ENCODE assay signal across 13 cellular contexts in genomic region chr17:72126575-72127486, GRCh38. TPM values are rescaled to one million over a fixed set of nuclear protein-coding genes. Genes with fewer than 3 reads are reported as not detected.
DNase-seq lines count a peak whose midpoint lies in the region; ATAC-seq, FAIRE-seq and TF ChIP-seq lines count a peak whose summit lies in the region.
"Had no signal": no experiment of that assay in that cellular context is flagged by ENCODE, and none has a peak within 500 bp of the region (broad histone marks: within the 10 kb centered on the region; RNA-seq: fewer than 3 reads in every experiment).

No MANE protein-coding gene starts in this region.

- dilution Hi-C loops in keratinocyte (cut with MboI; ENCODE audit: extremely low pct_ligation_motif_present, low sequenced_read_pairs): no loop called here

- DNase-seq in NCI-H2029 treated with DMSO at 0.1 percent for 48 hours (lab: John Stamatoyannopoulos, UW) (peak; percentile 40), NCI-H2029 (lab: John Stamatoyannopoulos, UW) (no peak), astrocyte of the spinal cord (ENCODE audit: low read depth, low spot score) (peak; percentile 71), keratinocyte (ENCODE audit: low read depth, low spot score) (peak; percentile 61), type B pancreatic cell (ENCODE audit: extremely low spot score, unreplicated experiment) (no peak), ureter (ENCODE audit: low spot score) (no peak), amniotic stem cell (lab: John Stamatoyannopoulos, UW) (no peak)
- DNase-seq: KG1, T-helper 1 cell had no signal

- H3K27ac ChIP-seq in keratinocyte (ENCODE audit: control insufficient read depth, insufficient read depth, low read length): no peak overlapping the region

- no peaks in the 10 kb centered on the region for H3K27me3 ChIP-seq in keratinocyte (ENCODE audit: control insufficient read depth, extremely low read depth, insufficient read depth, low read length)

- H3K27ac Mint-ChIP-seq in type B pancreatic cell: peak overlapping the region; percentile 24
- H3K27ac Mint-ChIP-seq: activated naive CD4-positive, alpha-beta T cell treated with anti-CD3 and anti-CD28 coated beads, Interleukin-2, amount 50 U/mL, for 24 hours; B cell had no signal

- H2AFZ ChIP-seq in keratinocyte (ENCODE audit: control insufficient read depth, low read length): no peak overlapping the region

- peaks cover 7 to 18% of the 10 kb centered on the region in 2 experiments for H3K36me3 ChIP-seq in keratinocyte (ENCODE audit: control insufficient read depth in 2 of 2, extremely low read depth in 1 of 2, insufficient read depth in 2 of 2, low read length in 2 of 2)

- TF ChIP-seq CTCF in astrocyte of the spinal cord (IDR thresholded peaks at IDR 0.05; ENCODE audit: low read depth, low read length) (no peak), keratinocyte (optimal IDR thresholded peaks at IDR 0.05 in 1 of 3, IDR thresholded peaks at IDR 0.05 in 1 of 3, conservative IDR thresholded peaks at IDR 0.05 in 1 of 3; ENCODE audit: extremely low read depth in 1 of 3, insufficient read depth in 2 of 3, low read length in 3 of 3) (no peak), type B pancreatic cell (conservative IDR thresholded peaks at IDR 0.05) (no peak)

- H3K4me1 Mint-ChIP-seq in type B pancreatic cell (ENCODE audit: unreplicated experiment): peaks cover 35% of the 10 kb centered on the region

- peaks cover 33% of the 10 kb centered on the region for H3K4me1 ChIP-seq in keratinocyte (ENCODE audit: control insufficient read depth, extremely low read depth, insufficient read depth, low read length)

- peaks cover 26% of the 10 kb centered on the region for H4K20me1 ChIP-seq in keratinocyte (ENCODE audit: control insufficient read depth, extremely low read depth, insufficient read depth, low read length)

- H3K9me3 ChIP-seq in keratinocyte (ENCODE audit: control insufficient read depth, low read depth, low read length): no peaks in the 10 kb centered on the region

- peaks cover 12% of the 10 kb centered on the region for H3K27me3 Mint-ChIP-seq in type B pancreatic cell

- H3K4me2 ChIP-seq in keratinocyte (ENCODE audit: control insufficient read depth, extremely low read depth, insufficient read depth, low read depth, low read length): no peak overlapping the region

- H3K4me3 ChIP-seq in astrocyte of the spinal cord (ENCODE audit: low read depth, low read length) (no peak overlapping the region), keratinocyte (ENCODE audit: control insufficient read depth in 2 of 3, extremely low read depth in 1 of 3, insufficient read depth in 2 of 3, low read depth in 1 of 3, low read length in 3 of 3) (no peak overlapping the region)

- H3K79me2 ChIP-seq in keratinocyte (ENCODE audit: control insufficient read depth, insufficient read depth, low read length): peaks cover 20% of the 10 kb centered on the region

- no peak for FAIRE-seq in keratinocyte (lab: Jason Lieb, UNC)

- H3K36me3 Mint-ChIP-seq in type B pancreatic cell: peaks cover 15% of the 10 kb centered on the region

- no peak overlapping the region for H3K9ac ChIP-seq in keratinocyte (ENCODE audit: control insufficient read depth, extremely low read depth, insufficient read depth, low read length)

- H3K9me3 Mint-ChIP-seq in type B pancreatic cell: no peaks in the 10 kb centered on the region
- H3K9me3 Mint-ChIP-seq: activated naive CD4-positive, alpha-beta T cell treated with anti-CD3 and anti-CD28 coated beads, Interleukin-2, amount 50 U/mL, for 24 hours had no signal

- peak overlapping the region; percentile 74 for H3K4me3 Mint-ChIP-seq in type B pancreatic cell
- H3K4me3 Mint-ChIP-seq: activated naive CD4-positive, alpha-beta T cell treated with anti-CD3 and anti-CD28 coated beads, Interleukin-2, amount 50 U/mL, for 24 hours; B cell had no signal

- ATAC-seq in GM19452 (IDR thresholded peaks at IDR 0.05; ENCODE audit: unreplicated experiment): no peak

- peaks cover 4% of the 10 kb centered on the region for H3K9me1 ChIP-seq in keratinocyte (ENCODE audit: control insufficient read depth, extremely low read depth, insufficient read depth, low read length)

- in situ Hi-C loops in astrocyte of the spinal cord (cut with HindIII; ENCODE audit: low sequenced_read_pairs): loop anchor here (25.0 kb wide), 1 partner anchor 410 kb away; no protein-coding TSS in a partner anchor

RNA-seq across cellular contexts. Expression of gene SOX9, which starts 6.0 kb away (rescaled TPM):
- polyA plus RNA-seq in keratinocyte: 9.2 to 47.3 TPM (median 15.8 TPM) in 3 replicates
- polyA plus RNA-seq in keratinocyte (2011; ENCODE audit: low read depth): 32.8 TPM
- polyA plus RNA-seq in keratinocyte (2011; cell fraction: cytosol; rRNA removed): 16.7 and 18.7 TPM in 2 replicates
- polyA plus RNA-seq in keratinocyte (2011; cell fraction: nucleus; rRNA removed): 45.0 and 49.8 TPM in 2 replicates
- 53.1 and 101 TPM in 2 replicates for polyA plus RNA-seq in keratinocyte (2012; ENCODE audit: low replicate concordance)
- 7.0 to 54.7 TPM (median 14.0 TPM) in 3 replicates for polyA minus RNA-seq in keratinocyte
- 57.7 TPM for polyA minus RNA-seq in keratinocyte (2011; cell fraction: cytosol; rRNA and poly(A)+ RNA removed)
- 63.2 and 68.6 TPM in 2 replicates for polyA minus RNA-seq in keratinocyte (2011; cell fraction: nucleus; rRNA and poly(A)+ RNA removed)
- total RNA-seq in type B pancreatic cell (ENCODE audit: low replicate concordance) (19.0 and 54.0 TPM in 2 replicates), ureter (21.4 TPM)
- total RNA-seq: B cell, lung microvascular endothelial cell had no signal

Comparison
In these comparisons a context has a peak if more than half of its experiments do, and no peak if none do; other contexts are left out.
1. DNase-seq: peak in NCI-H2029 treated with DMSO at 0.1 percent for 48 hours (single experiment), astrocyte of the spinal cord (single experiment) and keratinocyte (single experiment); none in NCI-H2029 (single experiment), type B pancreatic cell (single experiment), ureter (single experiment) and amniotic stem cell (single experiment).